In the genomic region with DNA sequence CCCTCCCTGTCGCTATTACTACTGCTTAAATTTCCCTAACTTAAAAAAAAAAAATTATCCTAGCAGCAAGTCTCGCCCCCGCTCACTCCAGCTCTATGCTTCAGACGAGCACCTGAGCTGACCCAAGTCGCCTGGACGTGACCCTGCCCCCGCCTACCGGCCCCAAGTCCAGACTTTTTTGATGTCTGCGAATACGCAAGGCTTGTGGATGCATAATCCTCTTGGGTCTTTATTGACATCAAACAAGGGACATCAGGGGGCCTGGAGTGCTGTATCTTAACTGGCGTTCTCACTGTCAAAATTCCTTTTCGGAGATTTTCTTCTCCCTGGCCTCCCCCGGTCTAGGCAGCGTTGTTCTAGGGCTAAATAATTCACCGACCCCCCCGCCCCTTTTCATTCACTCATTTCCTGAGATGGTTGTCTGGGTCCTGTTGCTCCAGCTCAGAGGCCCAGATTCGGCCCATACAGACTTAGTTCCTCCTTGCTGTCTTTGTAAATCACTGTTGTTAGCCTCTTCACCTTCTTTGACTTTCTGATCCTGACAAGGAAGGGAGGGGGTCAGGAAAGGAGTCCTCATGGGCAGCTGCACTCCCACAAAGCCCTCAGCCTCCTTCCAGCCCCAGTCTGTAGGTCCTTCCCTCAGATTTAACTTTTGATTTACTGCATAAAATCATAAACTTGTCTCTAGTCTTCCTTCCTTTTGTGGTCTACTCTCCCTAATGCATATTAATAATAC, we compare ENCODE assay signal across 8 cellular contexts. TPM values are rescaled to one million over a fixed set of nuclear protein-coding genes. Genes with fewer than 3 reads are reported as not detected.
A peak's percentile ranks its signal among the peaks of the same experiment; 100 is the strongest.
DNase-seq lines count a peak whose midpoint lies in the region; ATAC-seq and TF ChIP-seq lines count a peak whose summit lies in the region.

No MANE protein-coding gene starts in this region.

- H3K27me3 Mint-ChIP-seq in activated T-cell treated with anti-CD3 and anti-CD28 coated beads, Interleukin-2, amount 50 U/mL, for 72 hours (ENCODE audit: low read depth), result peaks cover 45% of the 10 kb centered on the region

- 20 to 23% methylated on average over 17 of the region's 17 CpGs for WGBS in lung, 2 donors
- WGBS in transverse colon (ENCODE audit: low coverage in 1 of 2), 2 donors, result 24 to 25% methylated on average over 2 to 17 of the region's 17 CpGs

- no peak for ATAC-seq in activated T-cell treated with anti-CD3 and anti-CD28 coated beads, Interleukin-2, amount 50 U/mL, for 72 hours (replicated peaks in 1 of 2)
- ATAC-seq in lung (ENCODE audit: insufficient read depth, low FRiP score), result no peak

- no peaks in the 10 kb centered on the region for H3K9me3 ChIP-seq in adipocyte (ENCODE audit: control insufficient read depth, low read length)
- H3K9me3 ChIP-seq in lung (ENCODE audit: control insufficient read depth in 2 of 2, insufficient read depth in 1 of 2, low read length in 1 of 2), result no peaks in the 10 kb centered on the region
- no peaks in the 10 kb centered on the region for H3K9me3 ChIP-seq in transverse colon

- H3K27me3 ChIP-seq in adipocyte (replicated peaks; ENCODE audit: control insufficient read depth, insufficient read depth, low read length) (no peaks in the 10 kb centered on the region), lung (ENCODE audit: control insufficient read depth, insufficient read depth) (no peaks in the 10 kb centered on the region), transverse colon (peaks cover 12% of the 10 kb centered on the region)

- no peak for DNase-seq in activated T-cell treated with anti-CD3 and anti-CD28 coated beads, Interleukin-2, amount 50 U/mL, for 72 hours
- DNase-seq in activated T-cell treated with anti-CD3 and anti-CD28 coated beads for 4 hours (no peak), adipocyte (ENCODE audit: low read depth) (no peak), lung (ENCODE audit: low spot score) (no peak), transverse colon (peak; percentile 15), AG20443 (ENCODE audit: low spot score) (no peak), NCI-H2227 (lab: John Stamatoyannopoulos, UW; ENCODE audit: unreplicated experiment) (no peak)
- no peak for DNase-seq in central memory CD4-positive, alpha-beta T cell

- H3K4me1 Mint-ChIP-seq in activated T-cell treated with anti-CD3 and anti-CD28 coated beads, Interleukin-2, amount 50 U/mL, for 72 hours (ENCODE audit: low read depth), result peaks cover 26% of the 10 kb centered on the region

- TF ChIP-seq CTCF in lung (IDR thresholded peaks at IDR 0.05; ENCODE audit: control extremely low read depth, extremely low read depth) (no peak), transverse colon (IDR thresholded peaks at IDR 0.05) (no peak)

- peak overlapping the region; percentile 60 for H3K4me3 ChIP-seq in adipocyte (ENCODE audit: low read length)
- no peak overlapping the region for H3K4me3 ChIP-seq in lung
- peak overlapping the region in 3 of 4 donors; percentile 63 to 73 (median 73) for H3K4me3 ChIP-seq in transverse colon

- peak overlapping the region; percentile 33 for H3K9ac ChIP-seq in adipocyte (ENCODE audit: low read length)

- no peak for TF ChIP-seq EP300 in transverse colon (IDR thresholded peaks at IDR 0.05; ENCODE audit: low read depth)

- intact Hi-C loops in transverse colon (cut with DNase I; ENCODE audit: low total_unique reads), result no loop called here

- peak overlapping the region; percentile 85 to 92 for H3K4me3 Mint-ChIP-seq in activated T-cell treated with anti-CD3 and anti-CD28 coated beads, Interleukin-2, amount 50 U/mL, for 72 hours

- H3K9me3 Mint-ChIP-seq in activated T-cell treated with anti-CD3 and anti-CD28 coated beads, Interleukin-2, amount 50 U/mL, for 72 hours, result no peaks in the 10 kb centered on the region

- in situ Hi-C loops in transverse colon (cut with MboI; ENCODE audit: low pct_ligation_motif_present in 1 of 4, low pct_unique_long_range_greater_than_20kb in 1 of 4, low sequenced_read_pairs in 3 of 4), result loop anchor here in 1 of 4 donors (10.0 kb wide), 1 partner anchor 236 kb away; no protein-coding TSS in a partner anchor

- H3K27ac ChIP-seq in lung (ENCODE audit: low read depth in 1 of 2, low read length in 1 of 2) (peak overlapping the region; percentile 36 to 66), transverse colon (peak overlapping the region; percentile 55 to 79 (median 70))

- H3K36me3 ChIP-seq in adipocyte (ENCODE audit: control insufficient read depth, insufficient read depth, low read length, severe bottlenecking) (no peaks in the 10 kb centered on the region), lung (ENCODE audit: control insufficient read depth in 2 of 2, insufficient read depth in 2 of 2, low read length in 2 of 2) (no peaks in the 10 kb centered on the region), transverse colon (no peaks in the 10 kb centered on the region)

- H3K4me1 ChIP-seq in adipocyte (ENCODE audit: control insufficient read depth, insufficient read depth, low read length), result peaks cover 44% of the 10 kb centered on the region
- H3K4me1 ChIP-seq in lung (ENCODE audit: control insufficient read depth in 2 of 2, insufficient read depth in 2 of 2, low read length in 2 of 2), result peaks cover 3 to 4% of the 10 kb centered on the region in 2 donors
- peaks cover 4 to 48% (median 31%) of the 10 kb centered on the region in 4 donors for H3K4me1 ChIP-seq in transverse colon

- TF ChIP-seq POLR2A in transverse colon (IDR thresholded peaks at IDR 0.05), result no peak

- H3K36me3 Mint-ChIP-seq in activated T-cell treated with anti-CD3 and anti-CD28 coated beads, Interleukin-2, amount 50 U/mL, for 72 hours (ENCODE audit: insufficient read depth in 2 of 2), result no peaks in the 10 kb centered on the region

- peak overlapping the region; percentile 50 for H3K27ac Mint-ChIP-seq in activated T-cell treated with anti-CD3 and anti-CD28 coated beads, Interleukin-2, amount 50 U/mL, for 72 hours

RNA-seq across cellular contexts. Expression of gene LRP4, which starts 0.6 kb away (rescaled TPM):
- total RNA-seq in activated T-cell treated with anti-CD3 and anti-CD28 coated beads, Interleukin-2, amount 50 U/mL, for 72 hours, result under 1 TPM in 1 of 2 donors, not detected in 1; 0.09 TPM
- total RNA-seq in lung (10 to 100 TPM in 1 of 2 donors, 1 to 10 TPM in 1; 3.3 to 30.8 TPM), transverse colon (10 to 100 TPM in 3 of 4 donors, 1 to 10 TPM in 1; 7.9 to 52.4 (median 16.2) TPM)
- 1 to 10 TPM; 1.0 to 2.5 TPM for polyA plus RNA-seq in lung

RNA-seq across cellular contexts. Expression of gene CSTPP1, which starts 17.6 kb away (rescaled TPM):
- 10 to 100 TPM; 20.4 to 21.2 TPM for total RNA-seq in activated T-cell treated with anti-CD3 and anti-CD28 coated beads, Interleukin-2, amount 50 U/mL, for 72 hours
- total RNA-seq in lung (10 to 100 TPM; 41.3 to 45.8 TPM), transverse colon (10 to 100 TPM; 18.3 to 27.0 (median 24.6) TPM)
- 10 to 100 TPM; 26.0 to 27.5 TPM for polyA plus RNA-seq in lung
